1 cellular context compared by ENCODE assay signal in genomic region chr19:10270616-10271394, GRCh38.
TF ChIP-seq lines count a peak whose summit lies in the region.

Gene ICAM1 (plus strand): TSS chr19:10271120. CDS start chr19:10271160, 40 bp downstream.

TF ChIP-seq in HCT116, 20 proteins besides CTCF, POLR2A, EP300 and RAD21 (continued from another document):
- no peak for TF ChIP-seq REST (IDR thresholded peaks at IDR 0.05; ENCODE audit: low read depth)
- TF ChIP-seq ATF3 (IDR thresholded peaks at IDR 0.05): no peak
- TF ChIP-seq CEBPB (IDR thresholded peaks at IDR 0.05; ENCODE audit: low read depth): no peak
- no peak for TF ChIP-seq FOSL1 (IDR thresholded peaks at IDR 0.05; ENCODE audit: low read depth)
- TF ChIP-seq CBX3 (IDR thresholded peaks at IDR 0.05; ENCODE audit: low read depth): no peak
- peak; percentile 89 for TF ChIP-seq MAX (IDR thresholded peaks at IDR 0.05)
- no peak for TF ChIP-seq JUND (IDR thresholded peaks at IDR 0.05)
- TF ChIP-seq EZH2phosphoT487 (IDR thresholded peaks at IDR 0.05; ENCODE audit: borderline replicate concordance): no peak
- TF ChIP-seq ZFX (IDR thresholded peaks at IDR 0.05): peak; percentile 5; the same call in 1 of the 2 replicates
- no peak for TF ChIP-seq ZBTB33 (IDR thresholded peaks at IDR 0.05; ENCODE audit: extremely low read depth, insufficient replicate concordance, low read length)
- no peak for TF ChIP-seq ELF1 (IDR thresholded peaks at IDR 0.05; ENCODE audit: borderline replicate concordance, low read depth)
- no peak for TF ChIP-seq ZNF274 (IDR thresholded peaks at IDR 0.05; ENCODE audit: low read depth, low read length)
